In genomic region chr2:54582987-54583386, GRCh38 we compare ENCODE assay signal across 14 cellular contexts.
DNase-seq lines count a peak whose midpoint lies in the region; ATAC-seq, FAIRE-seq and TF ChIP-seq lines count a peak whose summit lies in the region.
"Had no signal": no experiment of that assay in that cellular context is flagged by ENCODE, and none has a peak within 500 bp of the region (broad histone marks: within the 10 kb centered on the region; RNA-seq: fewer than 3 reads in every experiment).

No MANE protein-coding gene starts in this region.

- H3K4ac ChIP-seq in trophoblast cell (ENCODE audit: low read depth, low read length): peak overlapping the region; percentile 30

- intact Hi-C loops in dorsolateral prefrontal cortex (cut with DNase I): no loop called here
- intact Hi-C loops in sigmoid colon (cut with DNase I): no loop called here

- peak; percentile 81 for FAIRE-seq in GM19239 (lab: Jason Lieb, UNC)
- FAIRE-seq: D721Med had no signal

- no peaks in the 10 kb centered on the region for H3K79me1 ChIP-seq in trophoblast cell (ENCODE audit: low read length)

- H3K27me3 ChIP-seq in trophoblast cell (ENCODE audit: insufficient read depth, low read length) (no peaks in the 10 kb centered on the region), dorsolateral prefrontal cortex (no peaks in the 10 kb centered on the region), sigmoid colon (no peaks in the 10 kb centered on the region)
- H3K27me3 ChIP-seq: esophagus muscularis mucosa had no signal

- no peak overlapping the region for H3K9ac ChIP-seq in trophoblast cell (ENCODE audit: low read length)

- H3K9me3 Mint-ChIP-seq in activated T-cell treated with anti-CD3 and anti-CD28 coated beads, Interleukin-2, amount 50 U/mL, for 4 hours: no peaks in the 10 kb centered on the region
- H3K9me3 Mint-ChIP-seq in activated naive CD4-positive, alpha-beta T cell treated with anti-CD3 and anti-CD28 coated beads, Interleukin-2, amount 50 U/mL, for 72 hours: no peaks in the 10 kb centered on the region
- H3K9me3 Mint-ChIP-seq: dendritic cell treated with granulocyte-macrophage colony-stimulating factor and Interleukin-4, amounts not matched to agents 40 ng/mL and 50 ng/mL, for 4 days had no signal

- DNase-seq in activated T-cell treated with anti-CD3 and anti-CD28 coated beads, Interleukin-2, amount 50 U/mL, for 4 hours: no peak
- no peak for DNase-seq in activated T-cell treated with anti-CD3 and anti-CD28 coated beads, Interleukin-2, amount 50 U/mL, for 1 hour
- no peak for DNase-seq in GM19239 (ENCODE audit: insufficient read length, low spot score)
- DNase-seq in activated naive CD4-positive, alpha-beta T cell treated with anti-CD3 and anti-CD28 coated beads, Interleukin-2, amount 50 U/mL, for 72 hours (ENCODE audit: low spot score in 2 of 2): no peak
- DNase-seq in trophoblast cell: no peak
- DNase-seq in dorsolateral prefrontal cortex: no peak
- DNase-seq in sigmoid colon: no peak
- DNase-seq: midbrain, NCI-H526 treated with DMSO at 0.1 percent for 48 hours had no signal

- H3K14ac ChIP-seq in trophoblast cell (ENCODE audit: low read length): no peak overlapping the region

- no peak overlapping the region for H3K18ac ChIP-seq in trophoblast cell (ENCODE audit: low read length)

- no peak for ATAC-seq in activated T-cell treated with anti-CD3 and anti-CD28 coated beads, Interleukin-2, amount 50 U/mL, for 4 hours
- no peak for ATAC-seq in activated naive CD4-positive, alpha-beta T cell treated with anti-CD3 and anti-CD28 coated beads, Interleukin-2, amount 50 U/mL, for 72 hours
- ATAC-seq in HG03521 (IDR thresholded peaks at IDR 0.05; ENCODE audit: unreplicated experiment): no peak

- no peak overlapping the region for H2BK5ac ChIP-seq in trophoblast cell (ENCODE audit: low read depth, low read length, poor library complexity)

- no peak for TF ChIP-seq CTCF in dorsolateral prefrontal cortex (IDR thresholded peaks at IDR 0.05 in 54 of 56, conservative IDR thresholded peaks at IDR 0.05 in 2 of 56; ENCODE audit: low read depth in 1 of 56, partially characterized antibody in 56 of 56)
- TF ChIP-seq CTCF in sigmoid colon (IDR thresholded peaks at IDR 0.05): no peak

- no CpG with 5 or more reads among the region's 5 CpGs for WGBS in trophoblast cell (ENCODE audit: extremely low coverage, insufficient coverage, insufficient read length)
- 87% methylated on average over 5 of the region's 5 CpGs for whole genome bisulfite sequencing in sigmoid colon, 2 donors

- no peaks in the 10 kb centered on the region for H3K27me3 Mint-ChIP-seq in activated T-cell treated with anti-CD3 and anti-CD28 coated beads, Interleukin-2, amount 50 U/mL, for 4 hours (ENCODE audit: low read depth)
- H3K27me3 Mint-ChIP-seq: dendritic cell treated with granulocyte-macrophage colony-stimulating factor and Interleukin-4, amounts not matched to agents 40 ng/mL and 50 ng/mL, for 4 days had no signal

- H3K4me3 ChIP-seq in trophoblast cell (ENCODE audit: low read depth, low read length) (no peak overlapping the region), dorsolateral prefrontal cortex (no peak overlapping the region), sigmoid colon (no peak overlapping the region)
- H3K4me3 ChIP-seq: esophagus muscularis mucosa had no signal

- no peak for TF ChIP-seq EP300 in sigmoid colon (IDR thresholded peaks at IDR 0.05)

- no peak overlapping the region for H4K91ac ChIP-seq in trophoblast cell (ENCODE audit: low read depth, low read length)

- H2AK5ac ChIP-seq in trophoblast cell (ENCODE audit: low read length): no peak overlapping the region

- no peak overlapping the region for H2BK12ac ChIP-seq in trophoblast cell (ENCODE audit: low read length)

- H3K79me2 ChIP-seq in trophoblast cell (ENCODE audit: control insufficient read depth, insufficient read depth, low read length, poor library complexity): peaks cover 3% of the 10 kb centered on the region

- no peak overlapping the region for H2BK120ac ChIP-seq in trophoblast cell (ENCODE audit: insufficient read depth, low read length, poor library complexity)

- no peak overlapping the region for H3K4me2 ChIP-seq in trophoblast cell (ENCODE audit: low read length)

- H3K27ac ChIP-seq in trophoblast cell (ENCODE audit: low read depth, low read length) (no peak overlapping the region), dorsolateral prefrontal cortex (peak overlapping the region in 6 of 59 donors; percentile 11 to 39 (median 20)), sigmoid colon (no peak overlapping the region)
- H3K27ac ChIP-seq: esophagus muscularis mucosa, RWPE1 had no signal

- no peak overlapping the region for H4K8ac ChIP-seq in trophoblast cell (ENCODE audit: low read depth, low read length)

- H3K27ac Mint-ChIP-seq in activated naive CD4-positive, alpha-beta T cell treated with anti-CD3 and anti-CD28 coated beads, Interleukin-2, amount 50 U/mL, for 72 hours: peak overlapping the region; percentile 85 to 89
- H3K27ac Mint-ChIP-seq: dendritic cell treated with granulocyte-macrophage colony-stimulating factor and Interleukin-4, amounts not matched to agents 40 ng/mL and 50 ng/mL, for 4 days had no signal

- H3K36me3 ChIP-seq in trophoblast cell (ENCODE audit: control insufficient read depth in 1 of 2, insufficient read depth in 2 of 2, low read length in 2 of 2): peaks cover 0 to 2% of the 10 kb centered on the region in 2 experiments
- no peaks in the 10 kb centered on the region for H3K36me3 ChIP-seq in sigmoid colon

- H2AFZ ChIP-seq in trophoblast cell (ENCODE audit: insufficient read depth, low read length, poor library complexity): peak overlapping the region; percentile 51

- H3K9me3 ChIP-seq in trophoblast cell (ENCODE audit: insufficient read depth, low read depth, low read length) (no peaks in the 10 kb centered on the region), sigmoid colon (no peaks in the 10 kb centered on the region)
- H3K9me3 ChIP-seq: esophagus muscularis mucosa had no signal

- H3K23ac ChIP-seq in trophoblast cell (ENCODE audit: low read length): no peak overlapping the region

- peaks cover 4% of the 10 kb centered on the region for H3K36me3 Mint-ChIP-seq in activated T-cell treated with anti-CD3 and anti-CD28 coated beads, Interleukin-2, amount 50 U/mL, for 4 hours (ENCODE audit: insufficient read depth)
- H3K36me3 Mint-ChIP-seq in activated naive CD4-positive, alpha-beta T cell treated with anti-CD3 and anti-CD28 coated beads, Interleukin-2, amount 50 U/mL, for 72 hours: no peaks in the 10 kb centered on the region

- TF ChIP-seq POLR2A in sigmoid colon (IDR thresholded peaks at IDR 0.05): no peak

- peaks cover 92% of the 10 kb centered on the region for H3K4me1 Mint-ChIP-seq in activated T-cell treated with anti-CD3 and anti-CD28 coated beads, Interleukin-2, amount 50 U/mL, for 4 hours (ENCODE audit: low read depth)

- H4K12ac ChIP-seq in trophoblast cell (ENCODE audit: low read depth, low read length): no peak overlapping the region

- H3K4me1 ChIP-seq in trophoblast cell (ENCODE audit: control insufficient read depth in 1 of 2, insufficient read depth in 2 of 2, low read length in 2 of 2) (no peaks in the 10 kb centered on the region), sigmoid colon (peaks cover 0 to 46% (median 29%) of the 10 kb centered on the region in 4 donors)

- peak overlapping the region; percentile 73 for H3K4me3 Mint-ChIP-seq in activated T-cell treated with anti-CD3 and anti-CD28 coated beads, Interleukin-2, amount 50 U/mL, for 4 hours
- H3K4me3 Mint-ChIP-seq: dendritic cell treated with granulocyte-macrophage colony-stimulating factor and Interleukin-4, amounts not matched to agents 40 ng/mL and 50 ng/mL, for 4 days had no signal
